In genomic region chr3:160671231-160671630, GRCh38 we compare ENCODE assay signal across 12 cellular contexts. TPM values are rescaled to one million over a fixed set of nuclear protein-coding genes. Genes with fewer than 3 reads are reported as not detected.
A peak's percentile ranks its signal among the peaks of the same experiment; 100 is the strongest.
DNase-seq lines count a peak whose midpoint lies in the region; ATAC-seq and TF ChIP-seq lines count a peak whose summit lies in the region.
"Had no signal": no experiment of that assay in that cellular context is flagged by ENCODE, and none has a peak within 500 bp of the region (broad histone marks: within the 10 kb centered on the region; RNA-seq: fewer than 3 reads in every experiment).

No MANE protein-coding gene starts in this region.

- no peaks in the 10 kb centered on the region for H3K9me3 Mint-ChIP-seq in glutamatergic neuron (ENCODE audit: unreplicated experiment)
- H3K9me3 Mint-ChIP-seq: activated naive CD8-positive, alpha-beta T cell treated with anti-CD3 and anti-CD28 coated beads, Interleukin-2, amount 10 ng/mL, durations not matched to agents 7 days and 5 days had no signal

- H3K4me1 Mint-ChIP-seq in glutamatergic neuron (ENCODE audit: low read depth, unreplicated experiment): peaks cover 2% of the 10 kb centered on the region
- H3K4me1 Mint-ChIP-seq: activated naive CD8-positive, alpha-beta T cell treated with anti-CD3 and anti-CD28 coated beads, Interleukin-2, amount 10 ng/mL, durations not matched to agents 7 days and 5 days had no signal

- no peaks in the 10 kb centered on the region for H3K36me3 Mint-ChIP-seq in glutamatergic neuron (ENCODE audit: unreplicated experiment)
- H3K36me3 Mint-ChIP-seq: activated naive CD8-positive, alpha-beta T cell treated with anti-CD3 and anti-CD28 coated beads, Interleukin-2, amount 10 ng/mL, durations not matched to agents 7 days and 5 days had no signal

- TF ChIP-seq CTCF in GM10248 (IDR thresholded peaks at IDR 0.05; ENCODE audit: control extremely low read depth, extremely low read depth, low read depth, missing control alignments): peak; percentile 33
- TF ChIP-seq CTCF in glutamatergic neuron (IDR thresholded peaks at IDR 0.05; ENCODE audit: partially characterized antibody, unreplicated experiment): no peak

- no peak overlapping the region for H3K4me3 Mint-ChIP-seq in glutamatergic neuron (ENCODE audit: unreplicated experiment)
- H3K4me3 Mint-ChIP-seq: activated naive CD8-positive, alpha-beta T cell treated with anti-CD3 and anti-CD28 coated beads, Interleukin-2, amount 10 ng/mL, durations not matched to agents 7 days and 5 days had no signal

- no peak overlapping the region for H3K27ac Mint-ChIP-seq in glutamatergic neuron (ENCODE audit: unreplicated experiment)
- H3K27ac Mint-ChIP-seq: activated naive CD8-positive, alpha-beta T cell treated with anti-CD3 and anti-CD28 coated beads, Interleukin-2, amount 10 ng/mL, durations not matched to agents 7 days and 5 days had no signal

- CTCF ChIA-PET in GM10248 (lab: Yijun Ruan, JAX): interaction anchor here (2.2 kb wide), 1 partner anchor 15 kb away, joined by 10 read pairs; no protein-coding TSS in a partner anchor

- H3K27me3 Mint-ChIP-seq in glutamatergic neuron (ENCODE audit: unreplicated experiment): no peaks in the 10 kb centered on the region

- DNase-seq in GM10248 (ENCODE audit: extremely low spot score): no peak
- peak; percentile 35 for DNase-seq in M059J (ENCODE audit: low read depth)
- no peak for DNase-seq in NCI-H2029 treated with DMSO at 0.1 percent for 48 hours (lab: John Stamatoyannopoulos, UW)
- no peak for DNase-seq in NCI-H1417 (lab: John Stamatoyannopoulos, UW)
- no peak for DNase-seq in NCI-H2029 (lab: John Stamatoyannopoulos, UW)
- DNase-seq in glutamatergic neuron: no peak
- DNase-seq: activated CD4-positive, CD25-positive, alpha-beta regulatory T cell; activated naive CD8-positive, alpha-beta T cell treated with anti-CD3 and anti-CD28 coated beads, Interleukin-2, amount 10 ng/mL, durations not matched to agents 7 days and 5 days; KG1 had no signal

- ATAC-seq in GM19455 (IDR thresholded peaks at IDR 0.05; ENCODE audit: unreplicated experiment) (peak; percentile 94), HG02970 (IDR thresholded peaks at IDR 0.05; ENCODE audit: low FRiP score, unreplicated experiment) (peak; percentile 87)

- POLR2A ChIA-PET in GM10248 (lab: Yijun Ruan, JAX): no interaction called here

RNA-seq across cellular contexts. Expression of gene ARL14, which starts 5.7 kb away (rescaled TPM):
- 0.44 and 3.0 TPM in 2 replicates for total RNA-seq in M059J (2014; rRNA removed; shearing (Covaris generic))
- total RNA-seq in glutamatergic neuron (ENCODE audit: unreplicated experiment): not detected
- total RNA-seq: activated naive CD8-positive, alpha-beta T cell treated with anti-CD3 and anti-CD28 coated beads, Interleukin-2, amount 10 ng/mL, durations not matched to agents 7 days and 5 days; osteoblast had no signal
